12 cellular contexts compared by ENCODE assay signal in the genomic region with DNA sequence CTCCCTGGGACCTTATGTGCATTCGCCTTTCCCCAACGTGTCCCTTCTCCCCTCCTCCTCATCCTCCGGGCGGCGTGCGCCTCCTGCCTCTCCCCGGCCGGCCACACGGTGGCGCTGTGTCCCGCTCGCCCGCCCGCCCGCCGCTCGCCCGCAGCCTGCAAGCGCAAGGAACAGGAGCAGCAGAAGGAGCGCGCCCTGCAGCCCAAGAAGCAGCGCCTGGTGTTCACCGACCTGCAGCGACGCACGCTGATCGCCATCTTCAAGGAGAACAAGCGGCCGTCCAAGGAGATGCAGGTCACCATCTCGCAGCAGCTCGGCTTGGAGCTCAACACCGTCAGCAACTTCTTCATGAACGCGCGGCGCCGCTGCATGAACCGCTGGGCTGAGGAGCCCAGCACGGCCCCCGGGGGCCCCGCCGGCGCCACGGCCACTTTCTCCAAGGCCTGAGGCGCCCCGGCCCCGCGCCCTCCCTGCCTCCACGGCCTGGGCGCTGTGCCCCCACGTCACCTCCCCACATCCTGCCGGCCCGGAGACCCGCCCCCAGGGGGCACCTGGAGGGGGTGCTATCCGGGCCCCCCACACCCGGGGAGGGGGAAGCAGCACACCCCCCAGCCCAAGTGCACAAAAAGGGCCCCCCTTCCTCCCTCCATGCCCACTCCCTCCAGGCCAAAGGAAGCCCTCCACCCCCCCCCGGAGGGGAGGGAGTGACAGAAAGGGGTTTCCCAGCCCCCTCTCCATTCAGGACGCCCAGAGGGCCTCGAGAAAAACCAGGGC. TPM values are rescaled to one million over a fixed set of nuclear protein-coding genes. Genes with fewer than 3 reads are reported as not detected.
A peak's percentile ranks its signal among the peaks of the same experiment; 100 is the strongest.
DNase-seq lines count a peak whose midpoint lies in the region; ATAC-seq and TF ChIP-seq lines count a peak whose summit lies in the region.
"Had no signal": no experiment of that assay in that cellular context is flagged by ENCODE, and none has a peak within 500 bp of the region (broad histone marks: within the 10 kb centered on the region; RNA-seq: fewer than 3 reads in every experiment).

No MANE protein-coding gene starts in this region.

- 0 out of 2 replicates have a peak overlapping the region, but pooled peaks have one; percentile 56 for H2AFZ ChIP-seq in GM23338

- DNase-seq in AG09319 (ENCODE audit: extremely low read depth, low read depth) (no peak), GM23338 (ENCODE audit: low spot score) (peak; percentile 83), T1000 (lab: John Stamatoyannopoulos, UW) (peak; percentile 68), HPDE6-E6E7 (ENCODE audit: extremely low spot score) (no peak), NCI-H2196 treated with DMSO at 0.1 percent for 48 hours (lab: John Stamatoyannopoulos, UW; ENCODE audit: unreplicated experiment) (no peak)
- no peak for DNase-seq in effector CD8-positive, alpha-beta T cell (lab: John Stamatoyannopoulos, UW)
- DNase-seq: activated effector memory CD4-positive, alpha-beta T cell treated with anti-CD3 and anti-CD28 coated beads, Interleukin-2, amount 50 U/mL, for 16 hours; NCI-H146 had no signal

- H3K27ac Mint-ChIP-seq in GM23338, result no peak overlapping the region
- H3K27ac Mint-ChIP-seq: stimulated activated naive CD8-positive, alpha-beta T cell treated with anti-CD3 and anti-CD28 coated beads, Interleukin-15, Interleukin-2, amounts not matched to agents 100 ng/mL and 50 ng/mL, for 24 hours had no signal

- no peaks in the 10 kb centered on the region for H3K79me2 ChIP-seq in GM23338 (replicated peaks; ENCODE audit: insufficient read depth)

- H3K4me1 Mint-ChIP-seq in GM23338, result peaks cover 16% of the 10 kb centered on the region

- peak overlapping the region; percentile 85 for H3K4me2 ChIP-seq in GM23338

- H3K9me3 Mint-ChIP-seq in GM23338, result peaks cover 26% of the 10 kb centered on the region

- peak overlapping the region; percentile 58 for H3K4me3 ChIP-seq in GM23338
- peak overlapping the region; percentile 8 for H3K4me3 ChIP-seq in iPS-11a (ENCODE audit: low read depth, low read length)

- ATAC-seq in GM23338 (peak; percentile 84), HG02973 (IDR thresholded peaks at IDR 0.05; ENCODE audit: unreplicated experiment) (no peak)

- peak overlapping the region; percentile 48; the same call in 1 of the 3 replicates for H3K4me3 Mint-ChIP-seq in GM23338
- H3K4me3 Mint-ChIP-seq: stimulated activated naive CD8-positive, alpha-beta T cell treated with anti-CD3 and anti-CD28 coated beads, Interleukin-15, Interleukin-2, amounts not matched to agents 100 ng/mL and 50 ng/mL, for 24 hours had no signal

- no peaks in the 10 kb centered on the region; the same call in 1 of the 2 replicates for H4K20me1 ChIP-seq in GM23338 (replicated peaks; ENCODE audit: insufficient read depth)

- H3K4me1 ChIP-seq in GM23338 (ENCODE audit: insufficient read depth), result peaks cover 10% of the 10 kb centered on the region

- no peak overlapping the region for H3K27ac ChIP-seq in GM23338 (ENCODE audit: low read depth)

- TF ChIP-seq CTCF in AG09319 (IDR thresholded peaks at IDR 0.05; ENCODE audit: low read depth, low read length), result peak; percentile 10; the same call in 1 of the 2 replicates
- peak; percentile 56 to 88 for TF ChIP-seq CTCF in GM23338 (conservative IDR thresholded peaks at IDR 0.05; ENCODE audit: low read depth in 2 of 2)

- H3K36me3 ChIP-seq in GM23338 (ENCODE audit: insufficient read depth), result no peaks in the 10 kb centered on the region

- peaks cover 97% of the 10 kb centered on the region for H3K27me3 ChIP-seq in GM23338 (ENCODE audit: insufficient read depth)

- peaks cover 10% of the 10 kb centered on the region for H3F3A ChIP-seq in GM23338 (replicated peaks; ENCODE audit: low read depth)

- H3K9me2 ChIP-seq in GM23338 (ENCODE audit: insufficient read depth), result no peaks in the 10 kb centered on the region

- H3K27me3 Mint-ChIP-seq in GM23338 (ENCODE audit: insufficient read depth, low read depth, poor library complexity), result peaks cover 81% of the 10 kb centered on the region

- H3K36me3 Mint-ChIP-seq in GM23338 (ENCODE audit: low read depth), result no peaks in the 10 kb centered on the region; the same call in 2 of the 3 replicates

TF ChIP-seq in GM23338, 12 proteins besides CTCF, POLR2A, EP300 and RAD21 (continues in another document):
- no peak for TF ChIP-seq JUNB (IDR thresholded peaks at IDR 0.05; ENCODE audit: unreplicated experiment)
- TF ChIP-seq STAT1 (IDR thresholded peaks at IDR 0.05; ENCODE audit: unreplicated experiment), result no peak
- TF ChIP-seq, protein P1, sequence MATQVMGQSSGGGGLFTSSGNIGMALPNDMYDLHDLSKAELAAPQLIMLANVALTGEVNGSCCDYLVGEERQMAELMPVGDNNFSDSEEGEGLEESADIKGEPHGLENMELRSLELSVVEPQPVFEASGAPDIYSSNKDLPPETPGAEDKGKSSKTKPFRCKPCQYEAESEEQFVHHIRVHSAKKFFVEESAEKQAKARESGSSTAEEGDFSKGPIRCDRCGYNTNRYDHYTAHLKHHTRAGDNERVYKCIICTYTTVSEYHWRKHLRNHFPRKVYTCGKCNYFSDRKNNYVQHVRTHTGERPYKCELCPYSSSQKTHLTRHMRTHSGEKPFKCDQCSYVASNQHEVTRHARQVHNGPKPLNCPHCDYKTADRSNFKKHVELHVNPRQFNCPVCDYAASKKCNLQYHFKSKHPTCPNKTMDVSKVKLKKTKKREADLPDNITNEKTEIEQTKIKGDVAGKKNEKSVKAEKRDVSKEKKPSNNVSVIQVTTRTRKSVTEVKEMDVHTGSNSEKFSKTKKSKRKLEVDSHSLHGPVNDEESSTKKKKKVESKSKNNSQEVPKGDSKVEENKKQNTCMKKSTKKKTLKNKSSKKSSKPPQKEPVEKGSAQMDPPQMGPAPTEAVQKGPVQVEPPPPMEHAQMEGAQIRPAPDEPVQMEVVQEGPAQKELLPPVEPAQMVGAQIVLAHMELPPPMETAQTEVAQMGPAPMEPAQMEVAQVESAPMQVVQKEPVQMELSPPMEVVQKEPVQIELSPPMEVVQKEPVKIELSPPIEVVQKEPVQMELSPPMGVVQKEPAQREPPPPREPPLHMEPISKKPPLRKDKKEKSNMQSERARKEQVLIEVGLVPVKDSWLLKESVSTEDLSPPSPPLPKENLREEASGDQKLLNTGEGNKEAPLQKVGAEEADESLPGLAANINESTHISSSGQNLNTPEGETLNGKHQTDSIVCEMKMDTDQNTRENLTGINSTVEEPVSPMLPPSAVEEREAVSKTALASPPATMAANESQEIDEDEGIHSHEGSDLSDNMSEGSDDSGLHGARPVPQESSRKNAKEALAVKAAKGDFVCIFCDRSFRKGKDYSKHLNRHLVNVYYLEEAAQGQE (IDR thresholded peaks at IDR 0.05; ENCODE audit: unreplicated experiment), result no peak
- TF ChIP-seq EZH2 (IDR thresholded peaks at IDR 0.05; ENCODE audit: low read depth, unreplicated experiment), result peak; percentile 35

RNA-seq across cellular contexts. Expression of gene ONECUT3, which starts 21.9 kb away (rescaled TPM):
- total RNA-seq in GM23338 (2014; rRNA removed; shearing (Covaris generic)), result not detected in 2 replicates
- not detected in 2 replicates for polyA plus RNA-seq in GM23338 (2016; fragmentation: Nextera tagmentation; extraction: Ambion mirVana)
- total RNA-seq: mononuclear cell had no signal

RNA-seq across cellular contexts. Expression of gene ATP8B3, which starts 36.9 kb away (rescaled TPM):
- 2.8 and 6.0 TPM in 2 replicates for total RNA-seq in GM23338 (2014; rRNA removed; shearing (Covaris generic))
- 1.7 and 2.1 TPM in 2 replicates for polyA plus RNA-seq in GM23338 (2016; fragmentation: Nextera tagmentation; extraction: Ambion mirVana)

Comparison
In these comparisons a context has a peak if more than half of its experiments do, and no peak if none do; other contexts are left out.
1. DNase-seq: peak in GM23338 (single experiment) and T1000 (single experiment); none in AG09319 (single experiment), HPDE6-E6E7 (single experiment), NCI-H2196 treated with DMSO at 0.1 percent for 48 hours (single experiment) and effector CD8-positive, alpha-beta T cell (single experiment).